ENCODE assay signal across 1 cellular context in genomic region chr11:13463779-13464290, GRCh38.
TF ChIP-seq lines count a peak whose summit lies in the region.

No MANE protein-coding gene starts in this region.

TF ChIP-seq in GM23338, 12 proteins besides CTCF, POLR2A, EP300 and RAD21:
- TF ChIP-seq, protein P1, sequence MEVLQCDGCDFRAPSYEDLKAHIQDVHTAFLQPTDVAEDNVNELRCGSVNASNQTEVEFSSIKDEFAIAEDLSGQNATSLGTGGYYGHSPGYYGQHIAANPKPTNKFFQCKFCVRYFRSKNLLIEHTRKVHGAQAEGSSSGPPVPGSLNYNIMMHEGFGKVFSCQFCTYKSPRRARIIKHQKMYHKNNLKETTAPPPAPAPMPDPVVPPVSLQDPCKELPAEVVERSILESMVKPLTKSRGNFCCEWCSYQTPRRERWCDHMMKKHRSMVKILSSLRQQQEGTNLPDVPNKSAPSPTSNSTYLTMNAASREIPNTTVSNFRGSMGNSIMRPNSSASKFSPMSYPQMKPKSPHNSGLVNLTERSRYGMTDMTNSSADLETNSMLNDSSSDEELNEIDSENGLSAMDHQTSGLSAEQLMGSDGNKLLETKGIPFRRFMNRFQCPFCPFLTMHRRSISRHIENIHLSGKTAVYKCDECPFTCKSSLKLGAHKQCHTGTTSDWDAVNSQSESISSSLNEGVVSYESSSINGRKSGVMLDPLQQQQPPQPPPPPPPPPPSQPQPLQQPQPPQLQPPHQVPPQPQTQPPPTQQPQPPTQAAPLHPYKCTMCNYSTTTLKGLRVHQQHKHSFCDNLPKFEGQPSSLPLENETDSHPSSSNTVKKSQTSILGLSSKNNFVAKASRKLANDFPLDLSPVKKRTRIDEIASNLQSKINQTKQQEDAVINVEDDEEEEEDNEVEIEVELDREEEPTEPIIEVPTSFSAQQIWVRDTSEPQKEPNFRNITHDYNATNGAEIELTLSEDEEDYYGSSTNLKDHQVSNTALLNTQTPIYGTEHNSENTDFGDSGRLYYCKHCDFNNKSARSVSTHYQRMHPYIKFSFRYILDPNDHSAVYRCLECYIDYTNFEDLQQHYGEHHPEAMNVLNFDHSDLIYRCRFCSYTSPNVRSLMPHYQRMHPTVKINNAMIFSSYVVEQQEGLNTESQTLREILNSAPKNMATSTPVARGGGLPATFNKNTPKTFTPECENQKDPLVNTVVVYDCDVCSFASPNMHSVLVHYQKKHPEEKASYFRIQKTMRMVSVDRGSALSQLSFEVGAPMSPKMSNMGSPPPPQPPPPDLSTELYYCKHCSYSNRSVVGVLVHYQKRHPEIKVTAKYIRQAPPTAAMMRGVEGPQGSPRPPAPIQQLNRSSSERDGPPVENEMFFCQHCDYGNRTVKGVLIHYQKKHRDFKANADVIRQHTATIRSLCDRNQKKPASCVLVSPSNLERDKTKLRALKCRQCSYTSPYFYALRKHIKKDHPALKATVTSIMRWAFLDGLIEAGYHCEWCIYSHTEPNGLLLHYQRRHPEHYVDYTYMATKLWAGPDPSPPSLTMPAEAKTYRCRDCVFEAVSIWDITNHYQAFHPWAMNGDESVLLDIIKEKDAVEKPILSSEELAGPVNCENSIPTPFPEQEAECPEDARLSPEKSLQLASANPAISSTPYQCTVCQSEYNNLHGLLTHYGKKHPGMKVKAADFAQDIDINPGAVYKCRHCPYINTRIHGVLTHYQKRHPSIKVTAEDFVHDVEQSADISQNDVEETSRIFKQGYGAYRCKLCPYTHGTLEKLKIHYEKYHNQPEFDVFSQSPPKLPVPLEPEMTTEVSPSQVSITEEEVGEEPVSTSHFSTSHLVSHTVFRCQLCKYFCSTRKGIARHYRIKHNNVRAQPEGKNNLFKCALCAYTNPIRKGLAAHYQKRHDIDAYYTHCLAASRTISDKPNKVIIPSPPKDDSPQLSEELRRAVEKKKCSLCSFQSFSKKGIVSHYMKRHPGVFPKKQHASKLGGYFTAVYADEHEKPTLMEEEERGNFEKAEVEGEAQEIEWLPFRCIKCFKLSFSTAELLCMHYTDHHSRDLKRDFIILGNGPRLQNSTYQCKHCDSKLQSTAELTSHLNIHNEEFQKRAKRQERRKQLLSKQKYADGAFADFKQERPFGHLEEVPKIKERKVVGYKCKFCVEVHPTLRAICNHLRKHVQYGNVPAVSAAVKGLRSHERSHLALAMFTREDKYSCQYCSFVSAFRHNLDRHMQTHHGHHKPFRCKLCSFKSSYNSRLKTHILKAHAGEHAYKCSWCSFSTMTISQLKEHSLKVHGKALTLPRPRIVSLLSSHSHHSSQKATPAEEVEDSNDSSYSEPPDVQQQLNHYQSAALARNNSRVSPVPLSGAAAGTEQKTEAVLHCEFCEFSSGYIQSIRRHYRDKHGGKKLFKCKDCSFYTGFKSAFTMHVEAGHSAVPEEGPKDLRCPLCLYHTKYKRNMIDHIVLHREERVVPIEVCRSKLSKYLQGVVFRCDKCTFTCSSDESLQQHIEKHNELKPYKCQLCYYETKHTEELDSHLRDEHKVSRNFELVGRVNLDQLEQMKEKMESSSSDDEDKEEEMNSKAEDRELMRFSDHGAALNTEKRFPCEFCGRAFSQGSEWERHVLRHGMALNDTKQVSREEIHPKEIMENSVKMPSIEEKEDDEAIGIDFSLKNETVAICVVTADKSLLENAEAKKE (CRISPR knock-in tag; IDR thresholded peaks at IDR 0.05) = no peak
